ENCODE assay signal across 11 cellular contexts in the genomic region with DNA sequence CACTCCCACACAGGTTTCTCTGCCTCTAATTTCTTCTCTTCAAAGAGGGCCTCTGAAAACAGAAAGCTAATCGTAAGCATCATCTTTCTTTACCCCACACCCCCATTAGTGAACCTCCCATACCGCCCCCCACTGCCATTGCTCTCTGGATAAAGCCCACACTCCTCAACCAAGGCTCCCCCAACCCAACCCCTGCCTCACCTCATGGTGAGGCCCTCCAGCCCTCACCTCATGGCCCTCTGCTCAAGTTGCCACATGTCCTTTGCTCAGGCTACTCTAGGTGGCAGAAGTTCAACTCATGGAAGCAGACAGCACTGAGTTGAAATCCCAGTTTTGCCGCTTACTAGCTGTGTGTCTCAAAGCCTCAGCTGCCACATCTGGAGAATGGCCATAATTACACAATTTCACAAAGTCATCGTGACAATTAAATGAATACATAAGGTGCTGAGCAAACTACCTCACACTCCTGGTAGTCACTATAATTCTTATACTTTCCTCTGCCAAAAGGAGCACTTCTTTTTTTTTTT. TPM values are rescaled to one million over a fixed set of nuclear protein-coding genes. Genes with fewer than 3 reads are reported as not detected.
DNase-seq lines count a peak whose midpoint lies in the region; ATAC-seq and TF ChIP-seq lines count a peak whose summit lies in the region.
"Had no signal": no experiment of that assay in that cellular context is flagged by ENCODE, and none has a peak within 500 bp of the region (broad histone marks: within the 10 kb centered on the region; RNA-seq: fewer than 3 reads in every experiment).

No MANE protein-coding gene starts in this region.

- H3K4me3 ChIP-seq in GM12864 (ENCODE audit: low read depth, low read length) (no peak overlapping the region), brain microvascular endothelial cell (ENCODE audit: low read depth, low read length) (no peak overlapping the region), aorta (ENCODE audit: low read length in 2 of 2) (no peak overlapping the region)

- H3K27ac ChIP-seq in brain microvascular endothelial cell (no peak overlapping the region), aorta (ENCODE audit: low read depth in 1 of 2, low read length in 2 of 2) (no peak overlapping the region)

- in situ Hi-C loops in brain microvascular endothelial cell (cut with HindIII; ENCODE audit: low pct_ligation_motif_present, low sequenced_read_pairs), result no loop called here

- no peak for ATAC-seq in aorta (ENCODE audit: low FRiP score)
- ATAC-seq in GM19395 (IDR thresholded peaks at IDR 0.05; ENCODE audit: unreplicated experiment), result no peak
- ATAC-seq: activated naive CD4-positive, alpha-beta T cell treated with anti-CD3 and anti-CD28 coated beads, Interleukin-2, amount 50 U/mL, for 72 hours had no signal

- intact Hi-C loops in aorta (cut with DNase I), result no loop called here

- H3K36me3 ChIP-seq in brain microvascular endothelial cell (replicated peaks) (no peaks in the 10 kb centered on the region), aorta (ENCODE audit: control insufficient read depth in 1 of 2, insufficient read depth in 2 of 2, low read length in 1 of 2) (no peaks in the 10 kb centered on the region)

- no peaks in the 10 kb centered on the region for H3K36me3 Mint-ChIP-seq in neural crest cell (ENCODE audit: low read depth)
- H3K36me3 Mint-ChIP-seq: activated naive CD4-positive, alpha-beta T cell treated with anti-CD3 and anti-CD28 coated beads, Interleukin-2, amount 50 U/mL, for 72 hours; naive B cell had no signal

- H3K27me3 Mint-ChIP-seq in neural crest cell (ENCODE audit: low read depth), result no peaks in the 10 kb centered on the region
- H3K27me3 Mint-ChIP-seq: naive B cell had no signal

- peaks cover 48% of the 10 kb centered on the region for H3K4me1 Mint-ChIP-seq in neural crest cell

- H3K27me3 ChIP-seq in brain microvascular endothelial cell (replicated peaks), result no peaks in the 10 kb centered on the region
- no peaks in the 10 kb centered on the region for H3K27me3 ChIP-seq in aorta (ENCODE audit: control insufficient read depth in 1 of 2, insufficient read depth in 2 of 2, low read length in 1 of 2)

- H3K4me1 ChIP-seq in aorta (ENCODE audit: control insufficient read depth in 1 of 2, insufficient read depth in 2 of 2, low read length in 2 of 2), result no peaks in the 10 kb centered on the region

- H3K4me3 Mint-ChIP-seq in neural crest cell, result no peak overlapping the region
- H3K4me3 Mint-ChIP-seq: naive B cell had no signal

- 83 to 84% methylated on average over 4 of the region's 4 CpGs for WGBS in aorta, 2 donors

- DNase-seq in GM12864 (ENCODE audit: low read depth), result no peak
- peak; percentile 46 for DNase-seq in LHCN-M2 (ENCODE audit: low read depth)
- DNase-seq in brain microvascular endothelial cell, result no peak
- DNase-seq in neural crest cell (ENCODE audit: low read depth, low spot score), result no peak
- no peak for DNase-seq in aorta
- DNase-seq in stimulated activated CD4-positive, alpha-beta T cell treated with anti-CD3 and anti-CD28 coated beads, Interleukin-4, amount 100 ng/mL, for 1 hour, result no peak
- DNase-seq: effector CD4-positive, alpha-beta T cell; naive B cell; SHP77 treated with DMSO at 0.1 percent for 48 hours had no signal

- TF ChIP-seq CTCF in GM12864 (IDR thresholded peaks at IDR 0.05; ENCODE audit: low read depth, low read length, missing control alignments), result peak; percentile 9
- peak; percentile 18 for TF ChIP-seq CTCF in brain microvascular endothelial cell (IDR thresholded peaks at IDR 0.05; ENCODE audit: low read depth, low read length, missing control alignments)
- no peak for TF ChIP-seq CTCF in neural crest cell (conservative IDR thresholded peaks at IDR 0.05)

- H3K27ac Mint-ChIP-seq in neural crest cell (ENCODE audit: unreplicated experiment), result peak overlapping the region; percentile 92
- H3K27ac Mint-ChIP-seq: activated naive CD4-positive, alpha-beta T cell treated with anti-CD3 and anti-CD28 coated beads, Interleukin-2, amount 50 U/mL, for 72 hours had no signal

- H3K9me3 Mint-ChIP-seq in neural crest cell, result no peaks in the 10 kb centered on the region
- H3K9me3 Mint-ChIP-seq: activated naive CD4-positive, alpha-beta T cell treated with anti-CD3 and anti-CD28 coated beads, Interleukin-2, amount 50 U/mL, for 72 hours; naive B cell had no signal

- no peaks in the 10 kb centered on the region for H3K9me3 ChIP-seq in aorta (ENCODE audit: control insufficient read depth, low read length)

RNA-seq across cellular contexts. Expression of gene WASF2, which starts 18.2 kb away (rescaled TPM):
- 21.2 and 31.0 TPM in 2 replicates for total RNA-seq in LHCN-M2 (2014; rRNA removed)
- polyA plus RNA-seq in LHCN-M2 (2012), result 71.6 TPM
- 81.9 and 83.1 TPM in 2 replicates for total RNA-seq in neural crest cell
- 100 to 1,000 TPM; 155 to 164 TPM for total RNA-seq in aorta
- polyA plus RNA-seq in aorta, result 10 to 100 TPM; 27.2 to 47.4 TPM
